ENCODE assay signal across 18 cellular contexts in the genomic region with DNA sequence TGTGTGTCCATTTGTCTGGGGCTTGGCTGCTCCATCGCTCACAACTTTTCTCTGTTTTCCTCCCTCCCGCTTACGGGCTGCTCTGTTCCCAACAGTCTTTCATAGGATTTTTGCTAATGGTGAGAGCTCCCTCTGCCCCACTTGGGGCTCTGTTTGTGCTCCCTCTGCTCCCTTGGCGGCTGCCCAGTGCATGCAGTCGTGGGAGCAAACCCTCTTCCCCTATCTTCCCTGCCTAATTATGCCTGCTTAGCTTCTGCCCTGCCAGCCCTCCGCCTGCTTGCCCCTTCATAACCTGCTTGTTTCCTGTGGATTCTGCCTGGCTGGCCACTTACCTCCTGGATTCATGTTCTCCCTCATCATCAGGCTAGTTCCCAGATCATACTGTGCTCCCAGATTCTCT. TPM values are rescaled to one million over a fixed set of nuclear protein-coding genes. Genes with fewer than 3 reads are reported as not detected.
"Had no signal": no experiment of that assay in that cellular context is flagged by ENCODE, and none has a peak within 500 bp of the region (broad histone marks: within the 10 kb centered on the region; RNA-seq: fewer than 3 reads in every experiment).

No MANE protein-coding gene starts in this region.

- ATAC-seq: esophagus mucosa, left lobe of liver had no signal

- H3K27me3 Mint-ChIP-seq: activated B cell treated with CpG ODN at 0.5 μM for 24 hours; activated CD4-positive, alpha-beta T cell treated with anti-CD3 and anti-CD28 coated beads, Interleukin-2, amount 10 ng/mL, durations not matched to agents 24 days and 14 days had no signal

- H3K9me3 ChIP-seq: adrenal gland, neutrophil, tibial nerve, vagina had no signal

- H3K27ac ChIP-seq: adrenal gland, hepatocyte, neutrophil, tibial nerve, vagina had no signal

- H3K27me3 ChIP-seq: adrenal gland, hepatocyte, neutrophil, tibial nerve, vagina had no signal

- H3K9me3 Mint-ChIP-seq: activated B cell treated with CpG ODN at 0.5 μM for 24 hours; activated CD4-positive, alpha-beta T cell treated with anti-CD3 and anti-CD28 coated beads, Interleukin-2, amount 10 ng/mL, durations not matched to agents 24 days and 14 days; T-helper 1 cell treated with Interleukin-12 subunit alpha and Interleukin-12 subunit beta and Interleukin-4 antibody, amounts not matched to agents 30 μg/mL and 1 μg/mL, for 36 hours had no signal

- H3K4me3 ChIP-seq: adrenal gland, hepatocyte, tibial nerve, vagina had no signal

- H3K27ac Mint-ChIP-seq: activated B cell treated with CpG ODN at 0.5 μM for 24 hours; T-helper 1 cell treated with Interleukin-12 subunit alpha and Interleukin-12 subunit beta and Interleukin-4 antibody, amounts not matched to agents 30 μg/mL and 1 μg/mL, for 36 hours had no signal

- DNase-seq: activated B cell treated with CpG ODN at 0.5 μM for 24 hours; activated CD4-positive, alpha-beta T cell treated with anti-CD3 and anti-CD28 coated beads, Interleukin-2, amount 10 ng/mL, durations not matched to agents 24 days and 14 days; activated T-cell treated with anti-CD3 and anti-CD28 coated beads, Interleukin-2, amount 50 U/mL, for 48 hours; adrenal gland; midbrain; retina; stimulated activated CD4-positive, alpha-beta T cell treated with anti-CD3 and anti-CD28 coated beads, Interleukin-12 subunit alpha, Interleukin-12 subunit beta, amount 100 ng/mL, for 4 hours; stimulated activated CD4-positive, alpha-beta T cell treated with anti-CD3 and anti-CD28 coated beads, Interleukin-2, amount 100 ng/mL, for 24 hours; substantia nigra had no signal

- H3K4me3 Mint-ChIP-seq: activated B cell treated with CpG ODN at 0.5 μM for 24 hours; activated CD4-positive, alpha-beta T cell treated with anti-CD3 and anti-CD28 coated beads, Interleukin-2, amount 10 ng/mL, durations not matched to agents 24 days and 14 days; T-helper 1 cell treated with Interleukin-12 subunit alpha and Interleukin-12 subunit beta and Interleukin-4 antibody, amounts not matched to agents 30 μg/mL and 1 μg/mL, for 36 hours had no signal

RNA-seq across cellular contexts. Expression of gene KRTCAP3, which starts 6.6 kb away (rescaled TPM):
- total RNA-seq: lung microvascular endothelial cell, myocyte had no signal
